Comparison of ENCODE assay signal across 8 cellular contexts in genomic region chr11:67268036-67268683, GRCh38. TPM values are rescaled to one million over a fixed set of nuclear protein-coding genes. Genes with fewer than 3 reads are reported as not detected.
A peak's percentile ranks its signal among the peaks of the same experiment; 100 is the strongest.
DNase-seq lines count a peak whose midpoint lies in the region; ATAC-seq and TF ChIP-seq lines count a peak whose summit lies in the region.

No MANE protein-coding gene starts in this region.

- peak overlapping the region; percentile 79 for H3K4me3 ChIP-seq in epithelial cell of esophagus (ENCODE audit: low read length)
- peak overlapping the region; percentile 91 to 93 for H3K4me3 ChIP-seq in prostate gland

- no peaks in the 10 kb centered on the region for H3K9me3 Mint-ChIP-seq in activated B cell treated with CpG ODN at 0.5 μM for 24 hours

- ATAC-seq in HG03175 (IDR thresholded peaks at IDR 0.05; ENCODE audit: unreplicated experiment): peak; percentile 45
- peak; percentile 64 for ATAC-seq in activated B cell treated with CpG ODN at 0.5 μM for 24 hours (ENCODE audit: low read depth)
- ATAC-seq in left lobe of liver: no peak

- TF ChIP-seq CTCF in activated B cell treated with CpG ODN at 0.5 μM for 24 hours (IDR thresholded peaks at IDR 0.05) (no peak), epithelial cell of esophagus (IDR thresholded peaks at IDR 0.05; ENCODE audit: insufficient read depth, low read depth, low read length, missing control alignments) (no peak), prostate gland (IDR thresholded peaks at IDR 0.05) (no peak)

- TF ChIP-seq POLR2A in GM15510 (IDR thresholded peaks at IDR 0.05; ENCODE audit: borderline replicate concordance, extremely low read depth, insufficient read length) (peak; percentile 26), prostate gland (IDR thresholded peaks at IDR 0.05) (no peak)

- WGBS in prostate gland: 55% methylated on average over 20 of the region's 20 CpGs

- H3K27me3 ChIP-seq in prostate gland (replicated peaks; ENCODE audit: insufficient read depth): no peaks in the 10 kb centered on the region

- intact Hi-C loops in activated B cell treated with CpG ODN at 0.5 μM for 24 hours (cut with micrococcal nuclease): loop anchor here (1.0 to 2.0 kb wide), 5 partner anchors 9 to 239 kb away; partner anchors contain the start of gene POLD4
- intact Hi-C loops in prostate gland (cut with DNase I): loop anchor here (5.0 kb wide), 1 partner anchor 34 kb away; the partner anchor contains the start of gene SSH3

- H3K27ac Mint-ChIP-seq in activated B cell treated with CpG ODN at 0.5 μM for 24 hours: peak overlapping the region; percentile 98

- peak; percentile 53 for DNase-seq in activated B cell treated with CpG ODN at 0.5 μM for 24 hours
- DNase-seq in epithelial cell of esophagus (ENCODE audit: low read depth): no peak
- DNase-seq in prostate gland (ENCODE audit: low spot score): no peak
- no peak for DNase-seq in NCI-H187 (lab: John Stamatoyannopoulos, UW)
- no peak for DNase-seq in NCI-H1694 (lab: John Stamatoyannopoulos, UW)
- DNase-seq in left lobe of liver (ENCODE audit: low spot score): no peak

- peaks cover 73% of the 10 kb centered on the region for H3K4me1 Mint-ChIP-seq in activated B cell treated with CpG ODN at 0.5 μM for 24 hours

- no peaks in the 10 kb centered on the region for H3K36me3 ChIP-seq in prostate gland

- peaks cover 38% of the 10 kb centered on the region for H3K36me3 Mint-ChIP-seq in activated B cell treated with CpG ODN at 0.5 μM for 24 hours (ENCODE audit: low read depth)

- H3K4me1 ChIP-seq in prostate gland (replicated peaks): peaks cover 44% of the 10 kb centered on the region

- H3K9me3 ChIP-seq in prostate gland: no peaks in the 10 kb centered on the region

- POLR2A ChIA-PET in activated B cell treated with CpG ODN at 0.5 μM for 24 hours (lab: Charles Lee): interaction anchor here (0.7 to 9.6 kb wide), 22 partner anchors 8 to 425 kb away, joined by 3 to 280 read pairs (median 3); partner anchors contain the start of genes ANKRD13D, POLD4, PPP1CA and RAD9A

- H3K27ac ChIP-seq in prostate gland: peak overlapping the region; percentile 91 to 95

- CTCF ChIA-PET in activated B cell treated with CpG ODN at 0.5 μM for 24 hours (lab: Charles Lee): interaction anchor here (0.9 to 3.2 kb wide), 10 partner anchors 10 to 115 kb away, joined by 3 to 26 read pairs (median 5); partner anchors contain the start of gene ANKRD13D

- H3K27me3 Mint-ChIP-seq in activated B cell treated with CpG ODN at 0.5 μM for 24 hours: no peaks in the 10 kb centered on the region

- peak overlapping the region; percentile 92 for H3K4me3 Mint-ChIP-seq in activated B cell treated with CpG ODN at 0.5 μM for 24 hours

RNA-seq across cellular contexts. Expression of gene GRK2, which starts 1.9 kb away (rescaled TPM):
- total RNA-seq in activated B cell treated with CpG ODN at 0.5 μM for 24 hours (159 and 175 TPM in 2 replicates), prostate gland (100 to 1,000 TPM; 102 to 111 TPM), left lobe of liver (29.0 TPM)

RNA-seq across cellular contexts. Expression of gene ANKRD13D, which starts 20.9 kb away (rescaled TPM):
- total RNA-seq in activated B cell treated with CpG ODN at 0.5 μM for 24 hours (97.2 and 116 TPM in 2 replicates), prostate gland (10 to 100 TPM; 35.9 to 75.3 TPM), left lobe of liver (9.8 TPM)

RNA-seq across cellular contexts. Expression of gene SSH3, which starts 35.2 kb away (rescaled TPM):
- total RNA-seq in activated B cell treated with CpG ODN at 0.5 μM for 24 hours (5.1 and 7.7 TPM in 2 replicates), prostate gland (100 to 1,000 TPM in 1 of 2 donors, 10 to 100 TPM in 1; 70.9 to 101 TPM), left lobe of liver (18.2 TPM)
